8 cellular contexts compared by ENCODE assay signal in the genomic region with DNA sequence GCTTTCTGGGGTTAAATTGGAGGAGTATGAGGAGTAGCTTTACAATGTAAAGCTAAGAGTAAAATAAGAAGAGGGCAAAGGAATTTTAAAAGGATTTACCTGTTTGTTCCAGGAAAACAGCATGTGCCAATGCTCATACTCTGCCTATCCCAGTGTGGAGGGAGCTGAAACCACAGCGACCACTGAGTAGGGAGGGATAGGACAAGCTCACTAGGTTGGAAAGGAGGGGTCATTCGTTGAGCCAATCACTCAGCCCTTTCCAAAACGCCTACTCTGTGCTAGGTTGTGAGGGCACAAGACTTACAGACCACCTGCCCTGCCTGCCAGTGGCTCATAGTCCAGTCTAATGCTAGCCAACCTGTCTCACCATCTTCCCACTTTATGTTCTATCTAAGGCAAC. TPM values are rescaled to one million over a fixed set of nuclear protein-coding genes. Genes with fewer than 3 reads are reported as not detected.
A peak's percentile ranks its signal among the peaks of the same experiment; 100 is the strongest.
DNase-seq lines count a peak whose midpoint lies in the region; ATAC-seq, FAIRE-seq and TF ChIP-seq lines count a peak whose summit lies in the region.

No MANE protein-coding gene starts in this region.

- H3K4me3 Mint-ChIP-seq in CD4-positive, CD25-positive, alpha-beta regulatory T cell, result peak overlapping the region; percentile 99 to 100 (median 100)
- H3K4me3 Mint-ChIP-seq in natural killer cell, result peak overlapping the region; percentile 99

- DNase-seq in CD4-positive, CD25-positive, alpha-beta regulatory T cell, result no peak
- DNase-seq in LoVo (ENCODE audit: low spot score) (peak; percentile 32), bronchial epithelial cell (ENCODE audit: low read depth) (no peak), natural killer cell (no peak), HCEC 1CT (no peak), epidermal melanocyte (ENCODE audit: insufficient read length, low spot score) (no peak), CD1c-positive myeloid dendritic cell (ENCODE audit: extremely low spot score) (no peak), EL (no peak)

- H3K9me3 Mint-ChIP-seq in CD4-positive, CD25-positive, alpha-beta regulatory T cell, result no peaks in the 10 kb centered on the region
- H3K9me3 Mint-ChIP-seq in natural killer cell, result peaks cover 0 to 2% of the 10 kb centered on the region in 2 donors

- FAIRE-seq in bronchial epithelial cell (lab: Jason Lieb, UNC), result no peak

- H3K27ac ChIP-seq in CD4-positive, CD25-positive, alpha-beta regulatory T cell (ENCODE audit: insufficient read depth, low read length, poor library complexity, severe bottlenecking), result no peak overlapping the region

- H3K9me3 ChIP-seq in CD4-positive, CD25-positive, alpha-beta regulatory T cell (ENCODE audit: control insufficient read depth in 2 of 2, low read length in 2 of 2), result no peaks in the 10 kb centered on the region

- intact Hi-C loops in natural killer cell (cut with micrococcal nuclease), result no loop called here

- peak overlapping the region; percentile 100 for H3K27ac Mint-ChIP-seq in CD4-positive, CD25-positive, alpha-beta regulatory T cell
- H3K27ac Mint-ChIP-seq in natural killer cell, result peak overlapping the region; percentile 96 to 99

- no peak for ATAC-seq in CD4-positive, CD25-positive, alpha-beta regulatory T cell (ENCODE audit: low read depth in 2 of 2)
- no peak for ATAC-seq in natural killer cell

- peaks cover 14 to 72% (median 48%) of the 10 kb centered on the region in 4 donors for H3K4me1 Mint-ChIP-seq in CD4-positive, CD25-positive, alpha-beta regulatory T cell
- peaks cover 73 to 74% of the 10 kb centered on the region in 2 donors for H3K4me1 Mint-ChIP-seq in natural killer cell

- peaks cover 3% of the 10 kb centered on the region for H3K36me3 Mint-ChIP-seq in CD4-positive, CD25-positive, alpha-beta regulatory T cell
- no peaks in the 10 kb centered on the region for H3K36me3 Mint-ChIP-seq in natural killer cell

- H3K27me3 ChIP-seq in CD4-positive, CD25-positive, alpha-beta regulatory T cell (ENCODE audit: control insufficient read depth, insufficient read depth, low read length), result no peaks in the 10 kb centered on the region
- H3K27me3 ChIP-seq in bronchial epithelial cell (ENCODE audit: control insufficient read depth, insufficient read depth, low read length), result no peaks in the 10 kb centered on the region

- TF ChIP-seq CTCF in bronchial epithelial cell (IDR thresholded peaks at IDR 0.05; ENCODE audit: insufficient read depth, low read length, severe bottlenecking) (no peak), natural killer cell (IDR thresholded peaks at IDR 0.05) (no peak)

- H3K36me3 ChIP-seq in CD4-positive, CD25-positive, alpha-beta regulatory T cell (ENCODE audit: control insufficient read depth, insufficient read depth, low read length), result peaks cover 13% of the 10 kb centered on the region
- peaks cover 12% of the 10 kb centered on the region for H3K36me3 ChIP-seq in bronchial epithelial cell (ENCODE audit: control insufficient read depth, insufficient read depth, low read length)

- H3K4me3 ChIP-seq in CD4-positive, CD25-positive, alpha-beta regulatory T cell (ENCODE audit: low read depth, low read length), result peak overlapping the region; percentile 97
- H3K4me3 ChIP-seq in bronchial epithelial cell (ENCODE audit: low read depth, low read length), result peak overlapping the region; percentile 85

- peaks cover 41% of the 10 kb centered on the region for H3K4me1 ChIP-seq in CD4-positive, CD25-positive, alpha-beta regulatory T cell (ENCODE audit: control insufficient read depth, insufficient read depth, low read length, poor library complexity, severe bottlenecking)

- H3K27me3 Mint-ChIP-seq in CD4-positive, CD25-positive, alpha-beta regulatory T cell, result peaks cover 6% of the 10 kb centered on the region
- no peaks in the 10 kb centered on the region for H3K27me3 Mint-ChIP-seq in natural killer cell (ENCODE audit: low read depth in 2 of 2)

RNA-seq across cellular contexts. Expression of a gene that starts 1.1 kb away (rescaled TPM):
- 149 TPM for total RNA-seq in CD4-positive, CD25-positive, alpha-beta regulatory T cell
- polyA plus RNA-seq in CD4-positive, CD25-positive, alpha-beta regulatory T cell, result 10 to 100 TPM; 53.3 to 80.7 (median 67.2) TPM
- total RNA-seq in bronchial epithelial cell (47.7 and 77.2 TPM in 2 replicates), natural killer cell (100 to 1,000 TPM; 123 to 159 (median 149) TPM)

RNA-seq across cellular contexts. Expression of a gene that starts 1.6 kb away (rescaled TPM):
- 14.6 TPM for total RNA-seq in CD4-positive, CD25-positive, alpha-beta regulatory T cell
- 10 to 100 TPM; 21.8 to 25.8 (median 23.0) TPM for polyA plus RNA-seq in CD4-positive, CD25-positive, alpha-beta regulatory T cell
- 13.7 and 31.1 TPM in 2 replicates for total RNA-seq in bronchial epithelial cell
- 10 to 100 TPM; 17.5 to 20.9 (median 19.3) TPM for total RNA-seq in natural killer cell

RNA-seq across cellular contexts. Expression of a gene that starts 32.1 kb away (rescaled TPM):
- 0.27 TPM for total RNA-seq in CD4-positive, CD25-positive, alpha-beta regulatory T cell
- under 1 TPM; 0.09 to 0.46 (median 0.38) TPM for polyA plus RNA-seq in CD4-positive, CD25-positive, alpha-beta regulatory T cell
- total RNA-seq in bronchial epithelial cell (0.26 and 0.64 TPM in 2 replicates), natural killer cell (under 1 TPM; 0.25 to 0.28 (median 0.26) TPM)

RNA-seq across cellular contexts. Expression of a gene that starts 51.7 kb away (rescaled TPM):
- total RNA-seq in CD4-positive, CD25-positive, alpha-beta regulatory T cell, result 27.7 TPM
- 10 to 100 TPM; 26.9 to 44.3 (median 34.1) TPM for polyA plus RNA-seq in CD4-positive, CD25-positive, alpha-beta regulatory T cell
- total RNA-seq in bronchial epithelial cell (16.3 and 32.4 TPM in 2 replicates), natural killer cell (10 to 100 TPM; 32.4 to 44.8 (median 38.2) TPM)
